In genomic region chr3:64214697-64215018, GRCh38 we compare ENCODE assay signal across 10 cellular contexts. TPM values are rescaled to one million over a fixed set of nuclear protein-coding genes. Genes with fewer than 3 reads are reported as not detected.
DNase-seq lines count a peak whose midpoint lies in the region; ATAC-seq and TF ChIP-seq lines count a peak whose summit lies in the region.
"Had no signal": no experiment of that assay in that cellular context is flagged by ENCODE, and none has a peak within 500 bp of the region (broad histone marks: within the 10 kb centered on the region; RNA-seq: fewer than 3 reads in every experiment).

No MANE protein-coding gene starts in this region.

- 90% methylated on average over 9 of the region's 9 CpGs for WGBS in SK-N-SH (ENCODE audit: low lambda C conversion rate)
- WGBS in aorta, 2 donors = 26 to 33% methylated on average over 9 of the region's 9 CpGs

- H3K9me3 ChIP-seq in SK-N-SH (no peaks in the 10 kb centered on the region), osteoblast (ENCODE audit: low read depth, low read length) (no peaks in the 10 kb centered on the region), aorta (ENCODE audit: control insufficient read depth, low read length) (no peaks in the 10 kb centered on the region)

- no peak overlapping the region for H3K4me3 Mint-ChIP-seq in activated naive CD8-positive, alpha-beta T cell treated with anti-CD3 and anti-CD28 coated beads, Interleukin-2, amount 50 U/mL, for 24 hours

- H3F3A ChIP-seq in SK-N-SH (replicated peaks; ENCODE audit: insufficient read depth) = peaks cover 4% of the 10 kb centered on the region

- no peaks in the 10 kb centered on the region for H3K4me1 Mint-ChIP-seq in activated naive CD8-positive, alpha-beta T cell treated with anti-CD3 and anti-CD28 coated beads, Interleukin-2, amount 50 U/mL, for 24 hours

- peak overlapping the region; percentile 70 to 80; a peak in 3 of 4 replicates for H3K27ac ChIP-seq in SK-N-SH (ENCODE audit: low read depth in 2 of 2, low read length in 1 of 2)
- peak overlapping the region; percentile 86 for H3K27ac ChIP-seq in osteoblast (ENCODE audit: low read depth, low read length)
- H3K27ac ChIP-seq in aorta (ENCODE audit: low read depth in 1 of 2, low read length in 2 of 2) = peak overlapping the region in 1 of 2 donors; percentile 32
- H3K27ac ChIP-seq: 22Rv1 had no signal

- H2AFZ ChIP-seq in SK-N-SH (ENCODE audit: low read depth) = no peak overlapping the region
- H2AFZ ChIP-seq in osteoblast (ENCODE audit: low read length) = no peak overlapping the region

- no peak overlapping the region for H3K9ac ChIP-seq in SK-N-SH

- TF ChIP-seq CTCF in SK-N-SH (IDR thresholded peaks at IDR 0.05) = no peak
- TF ChIP-seq CTCF in fibroblast of mammary gland (conservative IDR thresholded peaks at IDR 0.05; ENCODE audit: control insufficient read depth, insufficient read depth, low read depth, low read length) = no peak
- no peak for TF ChIP-seq CTCF in osteoblast (IDR thresholded peaks at IDR 0.05; ENCODE audit: extremely low read depth, low read depth, low read length)

- no peak for TF ChIP-seq EP300 in SK-N-SH (IDR thresholded peaks at IDR 0.05; ENCODE audit: borderline replicate concordance in 1 of 2, low read depth in 1 of 2, low read length in 1 of 2)

- H3K9me2 ChIP-seq in SK-N-SH = no peaks in the 10 kb centered on the region

- DNase-seq in SK-N-SH (no peak), fibroblast of mammary gland (ENCODE audit: low read depth) (peak; percentile 89), osteoblast (ENCODE audit: insufficient read length, low spot score, missing footprints) (no peak), aorta (peak in 1 of 2 donors; percentile 78), NCI-H1694 treated with DMSO at 0.1 percent for 48 hours (lab: John Stamatoyannopoulos, UW) (no peak)
- DNase-seq in activated naive CD8-positive, alpha-beta T cell treated with anti-CD3 and anti-CD28 coated beads, Interleukin-2, amount 50 U/mL, for 24 hours = no peak
- DNase-seq: NCI-H2227 treated with DMSO at 0.1 percent for 48 hours had no signal

- H3K27me3 ChIP-seq in SK-N-SH (ENCODE audit: insufficient read depth) (no peaks in the 10 kb centered on the region), osteoblast (ENCODE audit: insufficient read depth, low read length) (no peaks in the 10 kb centered on the region), aorta (ENCODE audit: control insufficient read depth in 1 of 2, insufficient read depth in 2 of 2, low read length in 1 of 2) (no peaks in the 10 kb centered on the region)

- H3K4me2 ChIP-seq in SK-N-SH (peak overlapping the region; percentile 63; the same call in 1 of the 2 replicates), osteoblast (ENCODE audit: insufficient read depth, low read length) (peak overlapping the region; percentile 80)

- H3K36me3 ChIP-seq in SK-N-SH (replicated peaks in 1 of 2; ENCODE audit: control insufficient read depth in 1 of 2, insufficient read depth in 2 of 2, low read length in 1 of 2) = no peaks in the 10 kb centered on the region
- no peaks in the 10 kb centered on the region for H3K36me3 ChIP-seq in osteoblast (ENCODE audit: insufficient read depth, low read length)
- no peaks in the 10 kb centered on the region for H3K36me3 ChIP-seq in aorta (ENCODE audit: control insufficient read depth in 1 of 2, insufficient read depth in 2 of 2, low read length in 1 of 2)

- H3K36me3 Mint-ChIP-seq in activated naive CD8-positive, alpha-beta T cell treated with anti-CD3 and anti-CD28 coated beads, Interleukin-2, amount 50 U/mL, for 24 hours (ENCODE audit: low read depth) = no peaks in the 10 kb centered on the region

- H4K20me1 ChIP-seq in SK-N-SH (ENCODE audit: insufficient read depth) = no peaks in the 10 kb centered on the region
- peaks cover 20% of the 10 kb centered on the region for H4K20me1 ChIP-seq in osteoblast (ENCODE audit: insufficient read depth, low read length)

- TF ChIP-seq RAD21 in SK-N-SH (IDR thresholded peaks at IDR 0.05; ENCODE audit: low read length) = no peak

- ATAC-seq in SK-N-SH treated with all-trans-retinoic acid at 6 μM for 48 hours = no peak
- no peak for ATAC-seq in aorta (ENCODE audit: low FRiP score)
- ATAC-seq in HG02885 (IDR thresholded peaks at IDR 0.05; ENCODE audit: poor library complexity, unreplicated experiment) = no peak
- ATAC-seq in activated naive CD8-positive, alpha-beta T cell treated with anti-CD3 and anti-CD28 coated beads, Interleukin-2, amount 50 U/mL, for 24 hours = no peak

- POLR2A ChIA-PET in SK-N-SH (lab: Yijun Ruan, JAX) = no interaction called here

- no peak overlapping the region for H3K4me3 ChIP-seq in SK-N-SH (ENCODE audit: low read depth in 2 of 2, low read length in 1 of 2)
- H3K4me3 ChIP-seq in fibroblast of mammary gland (ENCODE audit: control insufficient read depth, low read depth, low read length) = peak overlapping the region; percentile 47
- H3K4me3 ChIP-seq in osteoblast (ENCODE audit: insufficient read depth, low read length) = peak overlapping the region; percentile 62
- H3K4me3 ChIP-seq in aorta (ENCODE audit: low read length in 2 of 2) = peak overlapping the region; percentile 41 to 63

- intact Hi-C loops in aorta (cut with DNase I) = loop anchor here in 1 of 2 donors (10.0 kb wide), 1 partner anchor 50 kb away; no protein-coding TSS in a partner anchor

- H3K79me2 ChIP-seq in SK-N-SH (ENCODE audit: insufficient read depth) (no peaks in the 10 kb centered on the region), osteoblast (ENCODE audit: insufficient read depth, low read length) (peaks cover 48% of the 10 kb centered on the region)

- peaks cover 6% of the 10 kb centered on the region for H3K27me3 Mint-ChIP-seq in activated naive CD8-positive, alpha-beta T cell treated with anti-CD3 and anti-CD28 coated beads, Interleukin-2, amount 50 U/mL, for 24 hours

- no peak overlapping the region for H3K27ac Mint-ChIP-seq in activated naive CD8-positive, alpha-beta T cell treated with anti-CD3 and anti-CD28 coated beads, Interleukin-2, amount 50 U/mL, for 24 hours

- H3K9me3 Mint-ChIP-seq in activated naive CD8-positive, alpha-beta T cell treated with anti-CD3 and anti-CD28 coated beads, Interleukin-2, amount 50 U/mL, for 24 hours = no peaks in the 10 kb centered on the region

- peaks cover 9 to 37% of the 10 kb centered on the region in 2 experiments for H3K4me1 ChIP-seq in SK-N-SH (ENCODE audit: control insufficient read depth in 1 of 2, insufficient read depth in 2 of 2, low read depth in 1 of 2, low read length in 1 of 2)
- H3K4me1 ChIP-seq in osteoblast (ENCODE audit: insufficient read depth, low read length) = peaks cover 39% of the 10 kb centered on the region
- H3K4me1 ChIP-seq in aorta (ENCODE audit: control insufficient read depth in 1 of 2, insufficient read depth in 2 of 2, low read length in 2 of 2) = peaks cover 8 to 15% of the 10 kb centered on the region in 2 donors

- CTCF ChIA-PET in SK-N-SH (lab: Yijun Ruan, JAX) = interaction anchor here (0.9 to 1.7 kb wide), 3 partner anchors 48 to 270 kb away, joined by 3 to 5 read pairs (median 3); no protein-coding TSS in a partner anchor

TF ChIP-seq in SK-N-SH, 30 proteins besides CTCF, POLR2A, EP300 and RAD21:
- TF ChIP-seq TAF1 (IDR thresholded peaks at IDR 0.05; ENCODE audit: borderline replicate concordance, low read depth, low read length) (no peak), SMC3 (IDR thresholded peaks at IDR 0.05; ENCODE audit: low read depth, low read length) (no peak), NFIC (IDR thresholded peaks at IDR 0.05; ENCODE audit: borderline replicate concordance) (no peak)

TF ChIP-seq in SK-N-SH treated with all-trans-retinoic acid at 6 μM for 48 hours, 23 proteins besides CTCF, POLR2A, EP300 and RAD21:
- no peak for TF ChIP-seq GLIS3 (CRISPR knock-in tag; IDR thresholded peaks at IDR 0.05)
- no peak for TF ChIP-seq OSR1 (CRISPR knock-in tag; IDR thresholded peaks at IDR 0.05)

RNA-seq across cellular contexts. Expression of gene PRICKLE2, which starts 10.6 kb away (rescaled TPM):
- polyA plus RNA-seq in SK-N-SH (2012; rRNA removed) (0.67 and 1.1 TPM in 2 replicates), aorta (1 to 10 TPM; 2.1 to 5.9 TPM)
- polyA plus RNA-seq in SK-N-SH (2012; cell fraction: cytosol; rRNA removed) = 0.42 and 0.49 TPM in 2 replicates
- polyA plus RNA-seq in SK-N-SH (2012; cell fraction: nucleus; rRNA removed) = 2.0 and 2.2 TPM in 2 replicates
- total RNA-seq in osteoblast (18.8 and 25.0 TPM in 2 replicates), aorta (10 to 100 TPM; 22.0 to 42.1 TPM)

Comparison
In these comparisons a context has a peak if more than half of its experiments do, and no peak if none do; other contexts are left out.
1. H3K4me3 ChIP-seq: peak in fibroblast of mammary gland (single experiment), osteoblast (single experiment) and aorta (2 of 2); none in SK-N-SH (0 of 2).